Comparison of ENCODE assay signal across 2 cellular contexts in genomic region chr15:45386974-45387373, GRCh38.
TF ChIP-seq lines count a peak whose summit lies in the region.

No MANE protein-coding gene starts in this region.

TF ChIP-seq in HEK293T, 16 proteins besides CTCF, POLR2A, EP300 and RAD21 (continued from another document):
- TF ChIP-seq PKNOX1 (IDR thresholded peaks at IDR 0.05), result 0 out of 2 replicates have a peak, but pooled peaks have one; percentile 5

TF ChIP-seq in HepG2, 621 proteins besides CTCF, POLR2A, EP300 and RAD21:
- TF ChIP-seq ZNF543 (CRISPR knock-in tag; IDR thresholded peaks at IDR 0.05) (no peak), MTF1 (CRISPR knock-in tag; IDR thresholded peaks at IDR 0.05) (no peak), ZNF577 (CRISPR knock-in tag; IDR thresholded peaks at IDR 0.05; ENCODE audit: borderline replicate concordance, low read depth) (no peak), KMT2B (CRISPR knock-in tag; IDR thresholded peaks at IDR 0.05) (0 out of 2 replicates have a peak, but pooled peaks have one; percentile 9), ZNF281 (CRISPR knock-in tag; IDR thresholded peaks at IDR 0.05; ENCODE audit: borderline replicate concordance) (no peak), PITX1 (CRISPR knock-in tag; IDR thresholded peaks at IDR 0.05) (no peak), GATAD1 (CRISPR knock-in tag; IDR thresholded peaks at IDR 0.05) (0 out of 2 replicates have a peak, but pooled peaks have one; percentile 1)
